In genomic region chr10:44325878-44326277, GRCh38 we compare ENCODE assay signal across 19 cellular contexts. TPM values are rescaled to one million over a fixed set of nuclear protein-coding genes. Genes with fewer than 3 reads are reported as not detected.
"Had no signal": no experiment of that assay in that cellular context is flagged by ENCODE, and none has a peak within 500 bp of the region (broad histone marks: within the 10 kb centered on the region; RNA-seq: fewer than 3 reads in every experiment).

No MANE protein-coding gene starts in this region.

- H3K4me3 ChIP-seq: dorsolateral prefrontal cortex, spleen, stomach, thoracic aorta, uterus had no signal

- H3K4me1 ChIP-seq: spleen had no signal

- H3K36me3 ChIP-seq: neutrophil, spleen, stomach, thoracic aorta, uterus had no signal

- H3K27ac ChIP-seq: dorsolateral prefrontal cortex, neutrophil, spleen, thoracic aorta, uterus had no signal

- H3K27ac Mint-ChIP-seq: naive thymus-derived CD4-positive, alpha-beta T cell; progenitor cell of endocrine pancreas had no signal

- H3K9me3 ChIP-seq: neutrophil, spleen, stomach, thoracic aorta, uterus had no signal

- H3K4me3 Mint-ChIP-seq: naive thymus-derived CD4-positive, alpha-beta T cell had no signal

- DNase-seq: cortex of kidney; dorsolateral prefrontal cortex; effector CD8-positive, alpha-beta T cell; foreskin melanocyte; hippocampal formation; naive thymus-derived CD4-positive, alpha-beta T cell; retina; spleen; stimulated activated CD4-positive, alpha-beta T cell treated with anti-CD3 and anti-CD28 coated beads, Interleukin-15, amount 100 ng/mL, for 24 hours; stimulated activated CD4-positive, alpha-beta T cell treated with anti-CD3 and anti-CD28 coated beads, Interleukin-1b, Interleukin-23, amount 100 ng/mL, for 48 hours; stimulated activated CD4-positive, alpha-beta T cell treated with anti-CD3 and anti-CD28 coated beads, Interleukin-4, amount 100 ng/mL, for 4 hours; stimulated activated naive CD4-positive, alpha-beta T cell; substantia nigra; trophoblast cell had no signal

- H3K27me3 ChIP-seq: dorsolateral prefrontal cortex, neutrophil, spleen, stomach, uterus had no signal

- H3K36me3 Mint-ChIP-seq: naive thymus-derived CD4-positive, alpha-beta T cell had no signal

RNA-seq across cellular contexts. Expression of gene CXCL12, which starts 59.0 kb away (rescaled TPM):
- total RNA-seq: naive thymus-derived CD4-positive, alpha-beta T cell had no signal
- polyA plus RNA-seq: naive thymus-derived CD4-positive, alpha-beta T cell had no signal
